9 cellular contexts compared by ENCODE assay signal in the genomic region with DNA sequence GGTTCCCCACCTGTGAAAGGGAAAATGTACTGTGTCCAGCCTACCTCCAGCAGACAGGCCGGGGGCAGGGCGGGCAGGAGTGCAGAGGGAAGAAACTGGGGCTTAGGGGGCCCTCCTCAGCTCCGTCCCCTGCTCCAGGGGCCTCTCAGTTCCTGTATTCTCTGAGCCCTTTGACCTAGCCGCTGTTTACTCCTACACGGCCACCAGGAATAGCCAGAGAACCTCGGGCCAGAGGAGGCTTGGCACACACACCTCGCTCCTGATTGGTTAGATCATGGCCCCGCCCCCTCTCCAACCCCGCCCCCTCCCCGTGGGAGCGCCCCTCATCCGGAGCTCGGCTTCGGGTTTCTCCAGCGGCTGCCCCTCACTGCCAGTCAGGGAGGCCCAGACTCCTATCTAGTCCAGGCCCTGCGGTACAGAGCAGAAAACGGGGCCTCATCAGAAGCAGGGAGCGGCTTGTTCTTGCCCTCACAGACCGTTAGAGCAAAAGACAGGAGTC. TPM values are rescaled to one million over a fixed set of nuclear protein-coding genes. Genes with fewer than 3 reads are reported as not detected.
A peak's percentile ranks its signal among the peaks of the same experiment; 100 is the strongest.
DNase-seq lines count a peak whose midpoint lies in the region; ATAC-seq and TF ChIP-seq lines count a peak whose summit lies in the region.
"Had no signal": no experiment of that assay in that cellular context is flagged by ENCODE, and none has a peak within 500 bp of the region (broad histone marks: within the 10 kb centered on the region; RNA-seq: fewer than 3 reads in every experiment).

No MANE protein-coding gene starts in this region.

- peaks cover 0 to 34% (median 22%) of the 10 kb centered on the region in 8 donors for H3K9me3 ChIP-seq in spleen

- H3K4me3 ChIP-seq in spleen, result peak overlapping the region in 7 of 8 donors; percentile 15 to 94 (median 76)

- DNase-seq in NCI-H1436 (lab: John Stamatoyannopoulos, UW), result peak; percentile 9
- no peak for DNase-seq in NCI-H1436 treated with DMSO at 0.1 percent for 48 hours (lab: John Stamatoyannopoulos, UW)
- peak; percentile 68 for DNase-seq in NOMO-1 treated with dmso at 0.1 percent for 144 hours (lab: John Stamatoyannopoulos, UW; ENCODE audit: unreplicated experiment)
- peak; percentile 91 for DNase-seq in cerebellar cortex (ENCODE audit: low spot score)
- DNase-seq in kidney glomerular epithelial cell (lab: John Stamatoyannopoulos, UW), result peak; percentile 46
- DNase-seq in spleen, result peak; percentile 81
- DNase-seq in KG1 (lab: John Stamatoyannopoulos, UW), result no peak

- peak overlapping the region; percentile 27 to 92 (median 90) for H3K27ac ChIP-seq in spleen
- H3K27ac ChIP-seq: VCaP had no signal

- no peaks in the 10 kb centered on the region for H3K27me3 ChIP-seq in spleen (replicated peaks in 1 of 7)

- no peak for TF ChIP-seq CTCF in spleen (IDR thresholded peaks at IDR 0.05 in 8 of 11, conservative IDR thresholded peaks at IDR 0.05 in 3 of 11)

- TF ChIP-seq POLR2A in spleen (IDR thresholded peaks at IDR 0.05), result no peak

- ATAC-seq in GM19463 (IDR thresholded peaks at IDR 0.05; ENCODE audit: unreplicated experiment), result no peak

- H3K4me1 ChIP-seq in spleen, result peaks cover 34 to 78% (median 62%) of the 10 kb centered on the region in 6 donors

- H3K36me3 ChIP-seq in spleen, result peaks cover 8 to 48% (median 40%) of the 10 kb centered on the region in 6 donors

- 20 to 68% (median 23%) methylated on average over 4 to 19 of the region's 19 CpGs for WGBS in spleen, 5 donors

- intact Hi-C loops in spleen (cut with DNase I; ENCODE audit: low total_unique reads), result no loop called here

RNA-seq across cellular contexts. Expression of a gene that starts 2.2 kb away (rescaled TPM):
- total RNA-seq in spleen, result 100 to 1,000 TPM in 1 of 7 donors, 10 to 100 TPM in 6; 62.5 to 118 (median 75.9) TPM
- 10 to 100 TPM; 29.0 to 68.0 (median 31.7) TPM for polyA plus RNA-seq in spleen

RNA-seq across cellular contexts. Expression of a gene that starts 19.6 kb away (rescaled TPM):
- total RNA-seq in spleen, result 10 to 100 TPM; 48.6 to 92.8 (median 65.8) TPM
- 10 to 100 TPM; 16.0 to 36.7 (median 19.5) TPM for polyA plus RNA-seq in spleen

RNA-seq across cellular contexts. Expression of a gene that starts 19.8 kb away (rescaled TPM):
- 10 to 100 TPM; 41.3 to 89.7 (median 59.7) TPM for total RNA-seq in spleen
- polyA plus RNA-seq in spleen, result 10 to 100 TPM; 47.0 to 97.9 (median 82.7) TPM

RNA-seq across cellular contexts. Expression of a gene that starts 33.3 kb away (rescaled TPM):
- total RNA-seq in spleen, result 1 to 10 TPM in 2 of 7 donors, under 1 TPM in 3, not detected in 2; 0.46 to 3.6 (median 0.94) TPM
- under 1 TPM; 0.13 to 0.51 (median 0.42) TPM for polyA plus RNA-seq in spleen

RNA-seq across cellular contexts. Expression of a gene that starts 40.4 kb away (rescaled TPM):
- total RNA-seq in spleen, result 10 to 100 TPM; 19.5 to 31.3 (median 25.2) TPM
- 10 to 100 TPM; 23.6 to 33.8 (median 28.1) TPM for polyA plus RNA-seq in spleen

Comparison
In these comparisons a context has a peak if more than half of its experiments do, and no peak if none do; other contexts are left out.
1. DNase-seq: peak in NCI-H1436 (single experiment), NOMO-1 treated with dmso at 0.1 percent for 144 hours (single experiment), cerebellar cortex (single experiment), kidney glomerular epithelial cell (single experiment) and spleen (single experiment); none in NCI-H1436 treated with DMSO at 0.1 percent for 48 hours (single experiment) and KG1 (single experiment).